Comparison of ENCODE assay signal across 25 cellular contexts in genomic region chr11:57330029-57330428, GRCh38. TPM values are rescaled to one million over a fixed set of nuclear protein-coding genes. Genes with fewer than 3 reads are reported as not detected.
A peak's percentile ranks its signal among the peaks of the same experiment; 100 is the strongest.
DNase-seq lines count a peak whose midpoint lies in the region; ATAC-seq and TF ChIP-seq lines count a peak whose summit lies in the region.
"Had no signal": no experiment of that assay in that cellular context is flagged by ENCODE, and none has a peak within 500 bp of the region (broad histone marks: within the 10 kb centered on the region; RNA-seq: fewer than 3 reads in every experiment).

No MANE protein-coding gene starts in this region.

- peaks cover 63% of the 10 kb centered on the region for H3K4me1 Mint-ChIP-seq in activated naive CD4-positive, alpha-beta T cell treated with anti-CD3 and anti-CD28 coated beads, Interleukin-2, amount 50 U/mL, for 24 hours
- H3K4me1 Mint-ChIP-seq in activated CD8-positive, alpha-beta T cell treated with anti-CD3 and anti-CD28 coated beads for 36 hours (ENCODE audit: low read depth), result peaks cover 70% of the 10 kb centered on the region
- H3K4me1 Mint-ChIP-seq in central memory CD8-positive, alpha-beta T cell, result peaks cover 41% of the 10 kb centered on the region
- peaks cover 78% of the 10 kb centered on the region for H3K4me1 Mint-ChIP-seq in stimulated activated naive CD8-positive, alpha-beta T cell treated with anti-CD3 and anti-CD28 coated beads, Interleukin-15, amount 100 ng/mL, for 72 hours

- peak overlapping the region; percentile 94 for H3K27ac Mint-ChIP-seq in activated naive CD4-positive, alpha-beta T cell treated with anti-CD3 and anti-CD28 coated beads, Interleukin-2, amount 50 U/mL, for 24 hours
- H3K27ac Mint-ChIP-seq in activated CD8-positive, alpha-beta T cell treated with anti-CD3 and anti-CD28 coated beads for 36 hours, result peak overlapping the region; percentile 80
- peak overlapping the region; percentile 50 for H3K27ac Mint-ChIP-seq in central memory CD8-positive, alpha-beta T cell (ENCODE audit: low read depth)
- H3K27ac Mint-ChIP-seq in stimulated activated naive CD8-positive, alpha-beta T cell treated with anti-CD3 and anti-CD28 coated beads, Interleukin-15, amount 100 ng/mL, for 72 hours, result peak overlapping the region; percentile 54 to 69
- H3K27ac Mint-ChIP-seq: CD14-positive monocyte; T-helper 1 cell treated with Interleukin-12 subunit alpha and Interleukin-12 subunit beta and Interleukin-4 antibody, amounts not matched to agents 30 μg/mL and 1 μg/mL, for 36 hours had no signal

- ATAC-seq in activated CD8-positive, alpha-beta T cell treated with anti-CD3 and anti-CD28 coated beads for 36 hours, result peak; percentile 19
- ATAC-seq in central memory CD8-positive, alpha-beta T cell (replicated peaks; ENCODE audit: extremely low read depth, poor library complexity, severe bottlenecking), result no peak
- ATAC-seq in stimulated activated naive CD8-positive, alpha-beta T cell treated with anti-CD3 and anti-CD28 coated beads, Interleukin-15, amount 100 ng/mL, for 72 hours, result peak; percentile 58
- ATAC-seq in GM18868 (IDR thresholded peaks at IDR 0.05; ENCODE audit: unreplicated experiment), result no peak
- ATAC-seq: left colon, pancreas, right cardiac atrium had no signal

- intact Hi-C loops in activated CD8-positive, alpha-beta T cell treated with anti-CD3 and anti-CD28 coated beads for 36 hours (cut with micrococcal nuclease), result no loop called here

- H3K27me3 Mint-ChIP-seq in activated naive CD4-positive, alpha-beta T cell treated with anti-CD3 and anti-CD28 coated beads, Interleukin-2, amount 50 U/mL, for 24 hours, result no peaks in the 10 kb centered on the region
- H3K27me3 Mint-ChIP-seq in activated CD8-positive, alpha-beta T cell treated with anti-CD3 and anti-CD28 coated beads for 36 hours, result no peaks in the 10 kb centered on the region
- H3K27me3 Mint-ChIP-seq in central memory CD8-positive, alpha-beta T cell, result no peaks in the 10 kb centered on the region
- no peaks in the 10 kb centered on the region for H3K27me3 Mint-ChIP-seq in stimulated activated naive CD8-positive, alpha-beta T cell treated with anti-CD3 and anti-CD28 coated beads, Interleukin-15, amount 100 ng/mL, for 72 hours

- peak overlapping the region; percentile 40 for H3K4me3 Mint-ChIP-seq in activated naive CD4-positive, alpha-beta T cell treated with anti-CD3 and anti-CD28 coated beads, Interleukin-2, amount 50 U/mL, for 24 hours
- H3K4me3 Mint-ChIP-seq in activated CD8-positive, alpha-beta T cell treated with anti-CD3 and anti-CD28 coated beads for 36 hours, result no peak overlapping the region
- H3K4me3 Mint-ChIP-seq in central memory CD8-positive, alpha-beta T cell, result no peak overlapping the region
- H3K4me3 Mint-ChIP-seq in stimulated activated naive CD8-positive, alpha-beta T cell treated with anti-CD3 and anti-CD28 coated beads, Interleukin-15, amount 100 ng/mL, for 72 hours, result peak overlapping the region in 1 of 2 donors; percentile 30
- H3K4me3 Mint-ChIP-seq: CD14-positive monocyte; H9; T-helper 1 cell treated with Interleukin-12 subunit alpha and Interleukin-12 subunit beta and Interleukin-4 antibody, amounts not matched to agents 30 μg/mL and 1 μg/mL, for 36 hours had no signal

- no peak for TF ChIP-seq CTCF in activated CD8-positive, alpha-beta T cell treated with anti-CD3 and anti-CD28 coated beads for 36 hours (IDR thresholded peaks at IDR 0.05)

- CTCF ChIA-PET in activated CD8-positive, alpha-beta T cell treated with anti-CD3 and anti-CD28 coated beads for 36 hours (lab: Charles Lee), result interaction anchor here (1.0 to 1.4 kb wide), 3 partner anchors 13 to 470 kb away, joined by 3 to 4 read pairs (median 3); no protein-coding TSS in a partner anchor

- DNase-seq in activated naive CD4-positive, alpha-beta T cell treated with anti-CD3 and anti-CD28 coated beads, Interleukin-2, amount 50 U/mL, for 16 hours, result no peak
- DNase-seq in activated CD8-positive, alpha-beta T cell treated with anti-CD3 and anti-CD28 coated beads for 36 hours, result peak; percentile 46
- DNase-seq in central memory CD8-positive, alpha-beta T cell (ENCODE audit: low spot score in 2 of 2), result no peak
- DNase-seq in stimulated activated naive CD8-positive, alpha-beta T cell treated with anti-CD3 and anti-CD28 coated beads, Interleukin-15, amount 100 ng/mL, for 72 hours, result peak in 1 of 2 donors; percentile 49
- DNase-seq in NCI-H1092 (lab: John Stamatoyannopoulos, UW), result no peak
- no peak for DNase-seq in NK-92 treated with Interleukin-12 subunit alpha and Interleukin-12 subunit beta, amount 100 ng/mL, for 24 hours (lab: John Stamatoyannopoulos, UW)
- DNase-seq: activated effector memory CD4-positive, alpha-beta T cell treated with Interleukin-2 at 50 U/mL for 16 hours; aorta; caudate nucleus; dermis blood vessel endothelial cell; DMS 273 treated with DMSO at 0.1 percent for 48 hours; H9; head of caudate nucleus; left colon; mesenchymal stem cell; NCI-H526 treated with DMSO at 0.1 percent for 48 hours; RPMI8226; testis had no signal

- H3K36me3 Mint-ChIP-seq in activated naive CD4-positive, alpha-beta T cell treated with anti-CD3 and anti-CD28 coated beads, Interleukin-2, amount 50 U/mL, for 24 hours, result peaks cover 51% of the 10 kb centered on the region
- peaks cover 97% of the 10 kb centered on the region for H3K36me3 Mint-ChIP-seq in activated CD8-positive, alpha-beta T cell treated with anti-CD3 and anti-CD28 coated beads for 36 hours (ENCODE audit: low read depth)
- H3K36me3 Mint-ChIP-seq in central memory CD8-positive, alpha-beta T cell (ENCODE audit: insufficient read depth), result peaks cover 54% of the 10 kb centered on the region

- no peaks in the 10 kb centered on the region for H3K9me3 Mint-ChIP-seq in activated naive CD4-positive, alpha-beta T cell treated with anti-CD3 and anti-CD28 coated beads, Interleukin-2, amount 50 U/mL, for 24 hours
- H3K9me3 Mint-ChIP-seq in activated CD8-positive, alpha-beta T cell treated with anti-CD3 and anti-CD28 coated beads for 36 hours, result no peaks in the 10 kb centered on the region
- H3K9me3 Mint-ChIP-seq in central memory CD8-positive, alpha-beta T cell, result no peaks in the 10 kb centered on the region
- no peaks in the 10 kb centered on the region for H3K9me3 Mint-ChIP-seq in stimulated activated naive CD8-positive, alpha-beta T cell treated with anti-CD3 and anti-CD28 coated beads, Interleukin-15, amount 100 ng/mL, for 72 hours
- H3K9me3 Mint-ChIP-seq: CD14-positive monocyte; H9; T-helper 1 cell treated with Interleukin-12 subunit alpha and Interleukin-12 subunit beta and Interleukin-4 antibody, amounts not matched to agents 30 μg/mL and 1 μg/mL, for 36 hours had no signal

- POLR2A ChIA-PET in activated CD8-positive, alpha-beta T cell treated with anti-CD3 and anti-CD28 coated beads for 36 hours (lab: Charles Lee), result interaction anchor here (0.7 kb wide), 1 partner anchor 16 kb away, joined by 3 read pairs; no protein-coding TSS in a partner anchor

RNA-seq across cellular contexts. Expression of gene TNKS1BP1, which starts 5.3 kb away (rescaled TPM):
- 10 to 100 TPM; 18.4 to 23.2 TPM for total RNA-seq in activated CD8-positive, alpha-beta T cell treated with anti-CD3 and anti-CD28 coated beads for 36 hours

RNA-seq across cellular contexts. Expression of gene SSRP1, which starts 5.7 kb away (rescaled TPM):
- 100 to 1,000 TPM; 284 to 290 TPM for total RNA-seq in activated CD8-positive, alpha-beta T cell treated with anti-CD3 and anti-CD28 coated beads for 36 hours

RNA-seq across cellular contexts. Expression of gene P2RX3, which starts 8.1 kb away (rescaled TPM):
- not detected for total RNA-seq in activated CD8-positive, alpha-beta T cell treated with anti-CD3 and anti-CD28 coated beads for 36 hours
- total RNA-seq: aorta, dermis blood vessel endothelial cell, left colon, right cardiac atrium had no signal

RNA-seq across cellular contexts. Expression of gene PRG3, which starts 50.9 kb away (rescaled TPM):
- not detected for total RNA-seq in activated CD8-positive, alpha-beta T cell treated with anti-CD3 and anti-CD28 coated beads for 36 hours
- total RNA-seq: aorta, dermis blood vessel endothelial cell, G401, H9, left colon, pancreas, right cardiac atrium, testis had no signal

Comparison
In these comparisons a context has a peak if more than half of its experiments do, and no peak if none do; other contexts are left out.
1. ATAC-seq: peak in activated CD8-positive, alpha-beta T cell treated with anti-CD3 and anti-CD28 coated beads for 36 hours (single experiment) and stimulated activated naive CD8-positive, alpha-beta T cell treated with anti-CD3 and anti-CD28 coated beads, Interleukin-15, amount 100 ng/mL, for 72 hours (single experiment); none in central memory CD8-positive, alpha-beta T cell (single experiment) and GM18868 (single experiment).
2. Peak in every context shown above with its lines, with median percentiles within 50 percentile points of each other: H3K27ac Mint-ChIP-seq.